In the genomic region with DNA sequence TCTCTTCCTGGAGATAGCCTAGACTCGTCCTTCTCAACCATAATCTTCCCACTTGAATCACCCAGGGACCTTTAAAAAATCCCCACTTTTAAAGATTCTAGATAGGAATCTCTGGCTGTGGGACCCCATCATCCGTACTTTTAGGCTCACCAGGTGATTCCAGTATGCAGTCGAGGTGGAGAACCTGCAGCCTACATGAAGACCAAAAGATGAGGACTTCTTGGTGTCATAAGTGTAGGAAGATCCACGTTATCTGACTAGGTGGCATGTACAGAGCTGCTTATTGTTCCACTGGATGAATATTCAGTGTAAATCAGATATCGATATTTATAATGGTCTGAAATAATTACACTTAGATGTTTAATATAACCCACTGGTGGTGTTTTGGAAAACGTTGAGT, we compare ENCODE assay signal across 17 cellular contexts. TPM values are rescaled to one million over a fixed set of nuclear protein-coding genes. Genes with fewer than 3 reads are reported as not detected.
DNase-seq lines count a peak whose midpoint lies in the region; ATAC-seq, FAIRE-seq and TF ChIP-seq lines count a peak whose summit lies in the region.
"Had no signal": no experiment of that assay in that cellular context is flagged by ENCODE, and none has a peak within 500 bp of the region (broad histone marks: within the 10 kb centered on the region; RNA-seq: fewer than 3 reads in every experiment).

No MANE protein-coding gene starts in this region.

- H3F3A ChIP-seq in Loucy (ENCODE audit: low read depth) = no peaks in the 10 kb centered on the region; the same call in 1 of the 2 replicates

- intact Hi-C loops in Caco-2 (cut with micrococcal nuclease; ENCODE audit: unreplicated experiment) = loop anchor here (5.0 kb wide), 1 partner anchor 63 kb away; no protein-coding TSS in a partner anchor

- H3K36me3 ChIP-seq in CD8-positive, alpha-beta memory T cell (ENCODE audit: insufficient read depth, low read length) = no peaks in the 10 kb centered on the region
- H3K36me3 ChIP-seq in Loucy (ENCODE audit: insufficient read depth, low read length) = no peaks in the 10 kb centered on the region; the same call in 1 of the 2 replicates
- no peaks in the 10 kb centered on the region for H3K36me3 ChIP-seq in small intestine (ENCODE audit: control insufficient read depth in 2 of 2, insufficient read depth in 2 of 2, low read length in 2 of 2)
- no peaks in the 10 kb centered on the region for H3K36me3 ChIP-seq in Caco-2 (ENCODE audit: control insufficient read depth, insufficient read depth, low read length)
- H3K36me3 ChIP-seq: neutrophil had no signal

- no peak for TF ChIP-seq CTCF in Loucy (conservative IDR thresholded peaks at IDR 0.05; ENCODE audit: low read length)
- no peak for TF ChIP-seq CTCF in endothelial cell (IDR thresholded peaks at IDR 0.05; ENCODE audit: unreplicated experiment)
- TF ChIP-seq CTCF in GM13976 (IDR thresholded peaks at IDR 0.05; ENCODE audit: borderline replicate concordance, control extremely low read depth, extremely low read depth, insufficient read depth, missing control alignments) = no peak
- TF ChIP-seq CTCF in Caco-2 (IDR thresholded peaks at IDR 0.05; ENCODE audit: insufficient read depth in 1 of 2, low read depth in 1 of 2, low read length in 1 of 2, severe bottlenecking in 1 of 2, unreplicated experiment in 1 of 2) = no peak

- no peak overlapping the region for H2AFZ ChIP-seq in Loucy (ENCODE audit: low read length)

- CTCF ChIA-PET in CD8-positive, alpha-beta memory T cell (lab: Charles Lee) = interaction anchor here (0.9 to 4.7 kb wide), 7 partner anchors 10 to 128 kb away, joined by 3 to 31 read pairs (median 5); no protein-coding TSS in a partner anchor
- CTCF ChIA-PET in Caco-2 (lab: Charles Lee) = no interaction called here

- peak overlapping the region in 6 of 7 donors; percentile 98 to 100 (median 98) for H3K4me3 Mint-ChIP-seq in CD8-positive, alpha-beta memory T cell
- H3K4me3 Mint-ChIP-seq in endothelial cell (ENCODE audit: unreplicated experiment) (peak overlapping the region; percentile 74), Caco-2 (ENCODE audit: unreplicated experiment) (no peak overlapping the region)

- FAIRE-seq in small intestine (lab: Jason Lieb, UNC) = no peak
- FAIRE-seq: GM12892 had no signal

- POLR2A ChIA-PET in CD8-positive, alpha-beta memory T cell (lab: Charles Lee) = interaction anchor here (2.2 to 3.3 kb wide), 3 partner anchors 8 to 14 kb away, joined by 7 to 29 read pairs (median 26); no protein-coding TSS in a partner anchor
- POLR2A ChIA-PET in Caco-2 (lab: Charles Lee) = no interaction called here

- peak overlapping the region; percentile 76 for H3K4me3 ChIP-seq in CD8-positive, alpha-beta memory T cell (ENCODE audit: low read length)
- H3K4me3 ChIP-seq in Loucy (ENCODE audit: low read length, poor library complexity, severe bottlenecking) = peak overlapping the region; percentile 88
- peak overlapping the region; percentile 9 to 42 for H3K4me3 ChIP-seq in small intestine (ENCODE audit: low read depth in 1 of 2, low read length in 2 of 2)
- H3K4me3 ChIP-seq in Caco-2 (ENCODE audit: low read depth, low read length) = no peak overlapping the region

- H3K27ac Mint-ChIP-seq in CD8-positive, alpha-beta memory T cell = peak overlapping the region in 7 of 8 donors; percentile 91 to 100 (median 95)
- H3K27ac Mint-ChIP-seq in endothelial cell (ENCODE audit: unreplicated experiment) = no peak overlapping the region
- H3K27ac Mint-ChIP-seq in Caco-2 (ENCODE audit: unreplicated experiment) = no peak overlapping the region

- BruUV-seq in Caco-2 (replicated peaks; lab: Mats Ljungman, UMichigan) = no TSS peak

- DNase-seq in CD8-positive, alpha-beta memory T cell = no peak
- DNase-seq in endothelial cell (ENCODE audit: low spot score) = no peak
- DNase-seq in small intestine = no peak
- DNase-seq in GM13976 (ENCODE audit: low spot score) = no peak
- no peak for DNase-seq in Caco-2
- DNase-seq: activated effector memory CD4-positive, alpha-beta T cell treated with Interleukin-2 at 50 U/mL for 16 hours; islet precursor cell; NCI-H1105; NCI-H524; stimulated activated CD4-positive, alpha-beta T cell treated with anti-CD3 and anti-CD28 coated beads, Interleukin-15, amount 100 ng/mL, for 24 hours had no signal

- no peaks in the 10 kb centered on the region for H3K27me3 ChIP-seq in CD8-positive, alpha-beta memory T cell (ENCODE audit: insufficient read depth, low read length, poor library complexity, severe bottlenecking)
- no peaks in the 10 kb centered on the region for H3K27me3 ChIP-seq in Loucy (ENCODE audit: insufficient read depth, low read length, poor library complexity, severe bottlenecking)
- no peaks in the 10 kb centered on the region for H3K27me3 ChIP-seq in small intestine (ENCODE audit: control insufficient read depth in 2 of 2, insufficient read depth in 2 of 2, low read length in 2 of 2)
- no peaks in the 10 kb centered on the region for H3K27me3 ChIP-seq in Caco-2 (replicated peaks; ENCODE audit: control insufficient read depth, insufficient read depth, low read length)

- WGBS in small intestine, 3 donors = 65 to 78% (median 68%) methylated on average over 6 of the region's 6 CpGs

- peak overlapping the region; percentile 84 for H3K9ac ChIP-seq in Loucy (ENCODE audit: low read depth, low read length, poor library complexity, severe bottlenecking)

- peaks cover 86% of the 10 kb centered on the region for H3K79me2 ChIP-seq in Loucy (ENCODE audit: insufficient read depth, low read length)

- no peaks in the 10 kb centered on the region for H3K9me2 ChIP-seq in Loucy (replicated peaks; ENCODE audit: low read depth, low read length)

- H3K9me3 Mint-ChIP-seq in CD8-positive, alpha-beta memory T cell = no peaks in the 10 kb centered on the region
- no peaks in the 10 kb centered on the region for H3K9me3 Mint-ChIP-seq in endothelial cell (ENCODE audit: unreplicated experiment)
- H3K9me3 Mint-ChIP-seq in Caco-2 (ENCODE audit: unreplicated experiment) = no peaks in the 10 kb centered on the region

- no peaks in the 10 kb centered on the region for H3K27me3 Mint-ChIP-seq in CD8-positive, alpha-beta memory T cell
- H3K27me3 Mint-ChIP-seq in endothelial cell (ENCODE audit: unreplicated experiment) = peaks cover 7% of the 10 kb centered on the region
- H3K27me3 Mint-ChIP-seq in Caco-2 (ENCODE audit: insufficient read depth, unreplicated experiment) = no peaks in the 10 kb centered on the region

- H3K27ac ChIP-seq in CD8-positive, alpha-beta memory T cell (ENCODE audit: low read depth, low read length) = peak overlapping the region; percentile 75
- peak overlapping the region; percentile 36 to 65 for H3K27ac ChIP-seq in small intestine (ENCODE audit: low read depth in 1 of 2, low read length in 1 of 2)
- H3K27ac ChIP-seq: neutrophil had no signal

- H3K4me1 ChIP-seq in CD8-positive, alpha-beta memory T cell (ENCODE audit: insufficient read depth, low read length) = peaks cover 42% of the 10 kb centered on the region
- H3K4me1 ChIP-seq in Loucy (ENCODE audit: insufficient read depth, low read length, poor library complexity, severe bottlenecking) = peaks cover 65% of the 10 kb centered on the region
- H3K4me1 ChIP-seq in small intestine (ENCODE audit: control insufficient read depth in 2 of 2, insufficient read depth in 1 of 2, low read depth in 1 of 2, low read length in 1 of 2) = no peaks in the 10 kb centered on the region
- 0 out of 2 replicates have a peak, but pooled peaks cover 3% of the 10 kb centered on the region for H3K4me1 ChIP-seq in Caco-2

- no peaks in the 10 kb centered on the region for H3K9me3 ChIP-seq in CD8-positive, alpha-beta memory T cell (ENCODE audit: low read length)
- peaks cover 8% of the 10 kb centered on the region for H3K9me3 ChIP-seq in Loucy (ENCODE audit: insufficient read depth, low read depth, low read length)
- H3K9me3 ChIP-seq in small intestine (ENCODE audit: control insufficient read depth, low read depth) = no peaks in the 10 kb centered on the region
- no peaks in the 10 kb centered on the region for H3K9me3 ChIP-seq in Caco-2
- H3K9me3 ChIP-seq: neutrophil had no signal

- peaks cover 37 to 49% (median 45%) of the 10 kb centered on the region in 3 donors for H3K4me1 Mint-ChIP-seq in CD8-positive, alpha-beta memory T cell
- peaks cover 30% of the 10 kb centered on the region for H3K4me1 Mint-ChIP-seq in endothelial cell (ENCODE audit: unreplicated experiment)
- H3K4me1 Mint-ChIP-seq in Caco-2 (ENCODE audit: low read depth, unreplicated experiment) = no peaks in the 10 kb centered on the region

- H3K4me2 ChIP-seq in Loucy (ENCODE audit: low read depth, low read length, poor library complexity, severe bottlenecking) = peak overlapping the region; percentile 98

- peaks cover 24 to 61% (median 38%) of the 10 kb centered on the region in 3 donors for H3K36me3 Mint-ChIP-seq in CD8-positive, alpha-beta memory T cell
- peaks cover 14% of the 10 kb centered on the region for H3K36me3 Mint-ChIP-seq in endothelial cell (ENCODE audit: low read depth, unreplicated experiment)
- peaks cover 7% of the 10 kb centered on the region for H3K36me3 Mint-ChIP-seq in Caco-2 (ENCODE audit: insufficient read depth, unreplicated experiment)

- in situ Hi-C loops in GM13976 (cut with MboI; ENCODE audit: low sequenced_read_pairs, unreplicated experiment) = loop anchor here (10.0 kb wide), 1 partner anchor 111 kb away; no protein-coding TSS in a partner anchor

- peaks cover 48% of the 10 kb centered on the region for H4K20me1 ChIP-seq in Loucy (ENCODE audit: insufficient read depth, low read length, poor library complexity, severe bottlenecking)

- ATAC-seq in HG02938 (IDR thresholded peaks at IDR 0.05; ENCODE audit: unreplicated experiment) = no peak

RNA-seq across cellular contexts. Expression of a gene that starts 2.6 kb away (rescaled TPM):
- 100 to 1,000 TPM; 165 to 166 TPM for total RNA-seq in CD8-positive, alpha-beta memory T cell
- polyA plus RNA-seq in CD8-positive, alpha-beta memory T cell = 369 TPM
- total RNA-seq in endothelial cell (ENCODE audit: unreplicated experiment) (42.5 TPM), Caco-2 (2022) (17.8 and 18.3 TPM in 2 replicates)
- 10 to 100 TPM; 12.1 to 17.3 (median 13.6) TPM for polyA plus RNA-seq in small intestine

RNA-seq across cellular contexts. Expression of a gene that starts 42.8 kb away (rescaled TPM):
- total RNA-seq in CD8-positive, alpha-beta memory T cell = 1 to 10 TPM; 1.7 to 1.9 TPM
- 6.5 TPM for polyA plus RNA-seq in CD8-positive, alpha-beta memory T cell
- total RNA-seq in endothelial cell (ENCODE audit: unreplicated experiment) (0.15 TPM), Caco-2 (2022) (31.4 and 32.5 TPM in 2 replicates)
- 10 to 100 TPM; 21.6 to 33.6 (median 27.5) TPM for polyA plus RNA-seq in small intestine
- total RNA-seq: H4, HT1080, RPMI7951 had no signal

Comparison
In these comparisons a context has a peak if more than half of its experiments do, and no peak if none do; other contexts are left out.
1. H3K27ac Mint-ChIP-seq: peak in CD8-positive, alpha-beta memory T cell (7 of 8); none in endothelial cell (single experiment) and Caco-2 (single experiment).
2. RNA of a gene that starts 42.8 kb away (total RNA-seq): 31.4 to 32.5 TPM in Caco-2; 1.7 to 1.9 TPM in CD8-positive, alpha-beta memory T cell and 0.15 TPM in endothelial cell (single experiment); every median in the first group is over 10 times any median in the second.